ENCODE assay signal across 8 cellular contexts in genomic region chr13:32314968-32315254, GRCh38. TPM values are rescaled to one million over a fixed set of nuclear protein-coding genes. Genes with fewer than 3 reads are reported as not detected.
A peak's percentile ranks its signal among the peaks of the same experiment; 100 is the strongest.
DNase-seq lines count a peak whose midpoint lies in the region; ATAC-seq and TF ChIP-seq lines count a peak whose summit lies in the region.

No MANE protein-coding gene starts in this region.

- peak; percentile 8 to 35 (median 30) for DNase-seq in activated CD4-positive, CD25-positive, alpha-beta regulatory T cell (lab: John Stamatoyannopoulos, UW)
- DNase-seq in activated CD4-positive, CD25-positive, alpha-beta regulatory T cell treated with anti-CD3 and anti-CD28 coated beads, Interleukin-2, amount 50 U/mL, for 72 hours = no peak
- DNase-seq in activated naive CD4-positive, alpha-beta T cell (lab: John Stamatoyannopoulos, UW) = peak in 3 of 4 experiments; percentile 42 to 46 (median 46)
- DNase-seq in germinal center (ENCODE audit: low spot score) (peak; percentile 56), trophoblast cell (no peak), NCI-H1436 (lab: John Stamatoyannopoulos, UW) (no peak)

- H4K8ac ChIP-seq in trophoblast cell (ENCODE audit: low read depth, low read length) = peak overlapping the region; percentile 84

- H3K27ac ChIP-seq in OCI-LY3 (ENCODE audit: low read length) (peak overlapping the region; percentile 89), trophoblast cell (ENCODE audit: low read depth, low read length) (peak overlapping the region; percentile 81)

- H3K23ac ChIP-seq in trophoblast cell (ENCODE audit: low read length) = no peak overlapping the region

- peak overlapping the region; percentile 18 for H2BK5ac ChIP-seq in trophoblast cell (ENCODE audit: low read depth, low read length, poor library complexity)

- H2AK5ac ChIP-seq in trophoblast cell (ENCODE audit: low read length) = no peak overlapping the region

- TF ChIP-seq CTCF in OCI-LY3 (IDR thresholded peaks at IDR 0.05; ENCODE audit: low read depth, low read length) = no peak

- H4K91ac ChIP-seq in trophoblast cell (ENCODE audit: low read depth, low read length) = peak overlapping the region; percentile 70

- H3K4me2 ChIP-seq in OCI-LY3 (ENCODE audit: low read length) = peak overlapping the region; percentile 86
- peak overlapping the region; percentile 82 for H3K4me2 ChIP-seq in trophoblast cell (ENCODE audit: low read length)

- H2AFZ ChIP-seq in OCI-LY3 (ENCODE audit: low read depth, low read length) (peak overlapping the region; percentile 52), trophoblast cell (ENCODE audit: insufficient read depth, low read length, poor library complexity) (peak overlapping the region; percentile 56)

- no peaks in the 10 kb centered on the region for H4K20me1 ChIP-seq in OCI-LY3 (ENCODE audit: insufficient read depth, low read length)

- no peak overlapping the region for H2BK12ac ChIP-seq in trophoblast cell (ENCODE audit: low read length)

- no CpG with 5 or more reads among the region's 7 CpGs for WGBS in trophoblast cell (ENCODE audit: extremely low coverage, insufficient coverage, insufficient read length)

- H3K9me3 ChIP-seq in OCI-LY3 (ENCODE audit: insufficient read depth, low read length) (no peaks in the 10 kb centered on the region), trophoblast cell (ENCODE audit: insufficient read depth, low read depth, low read length) (no peaks in the 10 kb centered on the region)

- H3K36me3 ChIP-seq in OCI-LY3 (replicated peaks; ENCODE audit: low read depth, low read length) (peaks cover 11% of the 10 kb centered on the region), trophoblast cell (ENCODE audit: control insufficient read depth in 1 of 2, insufficient read depth in 2 of 2, low read length in 2 of 2) (no peaks in the 10 kb centered on the region)

- H4K12ac ChIP-seq in trophoblast cell (ENCODE audit: low read depth, low read length) = peak overlapping the region; percentile 61

- no peak overlapping the region for H3K4ac ChIP-seq in trophoblast cell (ENCODE audit: low read depth, low read length)

- H3K27me3 ChIP-seq in OCI-LY3 (ENCODE audit: low read depth, low read length) = no peaks in the 10 kb centered on the region
- H3K27me3 ChIP-seq in trophoblast cell (ENCODE audit: insufficient read depth, low read length) = no peaks in the 10 kb centered on the region

- peaks cover 7% of the 10 kb centered on the region for H3K79me1 ChIP-seq in trophoblast cell (ENCODE audit: low read length)

- H2BK120ac ChIP-seq in trophoblast cell (ENCODE audit: insufficient read depth, low read length, poor library complexity) = peak overlapping the region; percentile 24

- peak overlapping the region; percentile 34 for H3K14ac ChIP-seq in trophoblast cell (ENCODE audit: low read length)

- peak overlapping the region; percentile 12 for H3K18ac ChIP-seq in trophoblast cell (ENCODE audit: low read length)

- H3K9ac ChIP-seq in OCI-LY3 (ENCODE audit: low read length) (peak overlapping the region; percentile 88), trophoblast cell (ENCODE audit: low read length) (peak overlapping the region; percentile 84)

- peaks cover 26% of the 10 kb centered on the region for H3K4me1 ChIP-seq in OCI-LY3 (ENCODE audit: low read length)
- H3K4me1 ChIP-seq in trophoblast cell (ENCODE audit: control insufficient read depth in 1 of 2, insufficient read depth in 2 of 2, low read length in 2 of 2) = peaks cover 0 to 4% of the 10 kb centered on the region in 2 experiments

- peak; percentile 19 for ATAC-seq in HG02943 (IDR thresholded peaks at IDR 0.05; ENCODE audit: low read depth, unreplicated experiment)

- H3K79me2 ChIP-seq in OCI-LY3 (ENCODE audit: low read length) = peaks cover 9% of the 10 kb centered on the region
- H3K79me2 ChIP-seq in trophoblast cell (ENCODE audit: control insufficient read depth, insufficient read depth, low read length, poor library complexity) = peaks cover 2% of the 10 kb centered on the region

- peak overlapping the region; percentile 79 for H3K4me3 ChIP-seq in OCI-LY3 (ENCODE audit: low read length)
- H3K4me3 ChIP-seq in trophoblast cell (ENCODE audit: low read depth, low read length) = peak overlapping the region; percentile 91

RNA-seq across cellular contexts. Expression of gene ZAR1L, which starts 0.3 kb away (rescaled TPM):
- polyA plus RNA-seq in trophoblast cell (2013) = not detected in 2 replicates

RNA-seq across cellular contexts. Expression of gene BRCA2, which starts 0.4 kb away (rescaled TPM):
- polyA plus RNA-seq in trophoblast cell (2013) = 4.1 and 5.2 TPM in 2 replicates

Comparison
In these comparisons a context has a peak if more than half of its experiments do, and no peak if none do; other contexts are left out.
1. DNase-seq: peak in activated CD4-positive, CD25-positive, alpha-beta regulatory T cell (4 of 4), activated naive CD4-positive, alpha-beta T cell (3 of 4) and germinal center (single experiment); none in activated CD4-positive, CD25-positive, alpha-beta regulatory T cell treated with anti-CD3 and anti-CD28 coated beads, Interleukin-2, amount 50 U/mL, for 72 hours (single experiment), trophoblast cell (0 of 2) and NCI-H1436 (single experiment).